Comparison of ENCODE assay signal across 9 cellular contexts in the genomic region with DNA sequence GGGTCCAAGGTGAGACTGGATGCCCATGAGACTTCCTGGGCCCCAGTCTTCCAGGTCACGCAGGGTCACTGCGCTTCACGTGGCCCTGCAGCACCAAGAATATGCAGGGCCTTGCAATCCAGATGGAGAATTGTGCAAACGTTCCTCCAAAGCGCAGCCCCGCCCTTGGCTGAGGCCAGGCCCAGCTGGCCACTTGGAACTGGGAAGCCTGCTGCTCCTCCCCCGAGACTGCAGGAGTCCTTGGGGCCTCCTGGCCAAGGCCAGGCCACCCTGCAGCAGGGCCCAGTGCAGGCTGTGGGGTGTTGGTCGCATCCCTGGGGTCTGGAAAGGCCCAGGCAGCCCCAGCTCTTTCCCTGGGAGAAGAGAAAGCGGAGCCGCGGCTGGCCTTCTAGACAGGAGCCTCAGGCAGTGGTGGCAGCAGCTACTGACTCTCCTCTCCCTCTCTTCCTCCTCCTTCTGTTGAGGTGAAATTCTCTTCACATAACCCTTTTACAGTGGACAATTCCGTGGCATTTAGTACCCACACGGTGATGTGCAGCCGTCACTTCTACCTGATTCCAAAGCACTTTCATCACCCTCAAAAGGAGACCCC.
DNase-seq lines count a peak whose midpoint lies in the region; ATAC-seq lines count a peak whose summit lies in the region.
"Had no signal": no experiment of that assay in that cellular context is flagged by ENCODE, and none has a peak within 500 bp of the region (broad histone marks: within the 10 kb centered on the region; RNA-seq: fewer than 3 reads in every experiment).

No MANE protein-coding gene starts in this region.

- H3K36me3 ChIP-seq in mesenchymal stem cell (ENCODE audit: control insufficient read depth in 1 of 2, insufficient read depth in 2 of 2, low read depth in 1 of 2, low read length in 2 of 2) (no peaks in the 10 kb centered on the region), aorta (ENCODE audit: control insufficient read depth in 1 of 2, insufficient read depth in 2 of 2, low read length in 1 of 2) (no peaks in the 10 kb centered on the region)

- H2BK12ac ChIP-seq in mesenchymal stem cell (ENCODE audit: low read length in 2 of 2), result peak overlapping the region; percentile 11 to 32

- no peak overlapping the region for H3K4me3 ChIP-seq in mesenchymal stem cell (ENCODE audit: insufficient read depth in 1 of 2, low read depth in 1 of 2, low read length in 2 of 2)
- H3K4me3 ChIP-seq in aorta (ENCODE audit: low read length in 2 of 2), result no peak overlapping the region

- WGBS in mesenchymal stem cell, result 76% methylated on average over 14 of the region's 14 CpGs
- WGBS in aorta, 2 donors, result 79 to 80% methylated on average over 14 of the region's 14 CpGs

- H3K18ac ChIP-seq in mesenchymal stem cell (ENCODE audit: low read depth in 1 of 2, low read length in 2 of 2), result peak overlapping the region; percentile 52 to 64

- H3K23ac ChIP-seq in mesenchymal stem cell (ENCODE audit: low read length in 2 of 2), result no peak overlapping the region

- H2AFZ ChIP-seq in mesenchymal stem cell (ENCODE audit: low read depth, low read length), result peak overlapping the region; percentile 33

- H3K4me2 ChIP-seq in mesenchymal stem cell (ENCODE audit: low read length, poor library complexity, severe bottlenecking), result no peak overlapping the region

- peak overlapping the region; percentile 86 for H4K8ac ChIP-seq in mesenchymal stem cell (ENCODE audit: low read length)

- H3K27me3 ChIP-seq in mesenchymal stem cell (ENCODE audit: control insufficient read depth in 1 of 2, insufficient read depth in 1 of 2, low read length in 2 of 2) (peaks cover 21 to 24% of the 10 kb centered on the region in 2 experiments), aorta (ENCODE audit: control insufficient read depth in 1 of 2, insufficient read depth in 2 of 2, low read length in 1 of 2) (no peaks in the 10 kb centered on the region)

- peak overlapping the region; percentile 66 for H3K9ac ChIP-seq in mesenchymal stem cell (ENCODE audit: low read length)

- H4K91ac ChIP-seq in mesenchymal stem cell (ENCODE audit: low read length), result peak overlapping the region; percentile 52

- H3K4ac ChIP-seq in mesenchymal stem cell (ENCODE audit: low read depth in 1 of 2, low read length in 2 of 2), result no peak overlapping the region

- no peak overlapping the region for H2BK15ac ChIP-seq in mesenchymal stem cell (ENCODE audit: low read depth, poor library complexity, severe bottlenecking)

- H2AK5ac ChIP-seq in mesenchymal stem cell (ENCODE audit: low read length, severe bottlenecking), result no peak overlapping the region

- H3K14ac ChIP-seq in mesenchymal stem cell (ENCODE audit: low read length in 2 of 2), result no peak overlapping the region

- no peaks in the 10 kb centered on the region for H3K9me3 ChIP-seq in mesenchymal stem cell (ENCODE audit: control insufficient read depth, low read length)
- H3K9me3 ChIP-seq in aorta (ENCODE audit: control insufficient read depth, low read length), result no peaks in the 10 kb centered on the region

- ATAC-seq in Right ventricle myocardium inferior, result peak; percentile 92
- peak; percentile 15 for ATAC-seq in esophagus mucosa
- ATAC-seq in aorta (ENCODE audit: low FRiP score), result peak; percentile 37
- no peak for ATAC-seq in GM19467 (IDR thresholded peaks at IDR 0.05; ENCODE audit: unreplicated experiment)
- ATAC-seq: activated CD8-positive, alpha-beta T cell treated with anti-CD3 and anti-CD28 coated beads, Interleukin-2, amount 10 ng/mL, durations not matched to agents 7 days and 5 days had no signal

- no peaks in the 10 kb centered on the region for H3K4me1 ChIP-seq in mesenchymal stem cell (ENCODE audit: control insufficient read depth, insufficient read depth, low read depth, low read length)
- no peaks in the 10 kb centered on the region for H3K4me1 ChIP-seq in aorta (ENCODE audit: control insufficient read depth in 1 of 2, insufficient read depth in 2 of 2, low read length in 2 of 2)

- no peak overlapping the region for H2BK120ac ChIP-seq in mesenchymal stem cell (ENCODE audit: low read depth, low read length)

- no peaks in the 10 kb centered on the region for H3K79me1 ChIP-seq in mesenchymal stem cell (replicated peaks; ENCODE audit: low read length, poor library complexity, severe bottlenecking)

- no peak overlapping the region for H2BK5ac ChIP-seq in mesenchymal stem cell (ENCODE audit: low read depth, low read length, poor library complexity, severe bottlenecking)

- intact Hi-C loops in Right ventricle myocardium inferior (cut with DNase I), result no loop called here
- intact Hi-C loops in cardiac septum (cut with DNase I), result no loop called here
- intact Hi-C loops in aorta (cut with DNase I), result no loop called here

- peak; percentile 91 for DNase-seq in Right ventricle myocardium inferior (ENCODE audit: missing footprints)
- DNase-seq in cardiac septum (ENCODE audit: low spot score), result no peak
- peak; percentile 63 for DNase-seq in mesenchymal stem cell
- peak in 1 of 2 donors; percentile 76 for DNase-seq in aorta
- DNase-seq in 8988T, result no peak
- no peak for DNase-seq in NCI-H1092 treated with DMSO at 0.1 percent for 48 hours (lab: John Stamatoyannopoulos, UW)
- DNase-seq: activated CD8-positive, alpha-beta T cell treated with anti-CD3 and anti-CD28 coated beads, Interleukin-2, amount 10 ng/mL, durations not matched to agents 7 days and 5 days had no signal

- H3K27ac ChIP-seq in mesenchymal stem cell (ENCODE audit: low read length, poor library complexity, severe bottlenecking) (no peak overlapping the region), aorta (ENCODE audit: low read depth in 1 of 2, low read length in 2 of 2) (no peak overlapping the region)

Comparison
In these comparisons a context has a peak if more than half of its experiments do, and no peak if none do; other contexts are left out.
1. DNase-seq: peak in Right ventricle myocardium inferior (single experiment) and mesenchymal stem cell (single experiment); none in cardiac septum (single experiment), 8988T (single experiment) and NCI-H1092 treated with DMSO at 0.1 percent for 48 hours (single experiment).